ENCODE assay signal across 8 cellular contexts in genomic region chr1:146409402-146409801, GRCh38.
DNase-seq lines count a peak whose midpoint lies in the region; ATAC-seq and TF ChIP-seq lines count a peak whose summit lies in the region.
"Not testable (repeated sequence)": the region's sequence is repeated elsewhere in the genome, so short reads cannot be mapped to it uniquely, and the experiment has no call there.

No MANE protein-coding gene starts in this region.

- peak in 3 of 5 donors; percentile 17 to 42 (median 20) for DNase-seq in CD4-positive, alpha-beta memory T cell
- DNase-seq in NCI-H526 (lab: John Stamatoyannopoulos, UW) (peak; percentile 88 to 89), heart right ventricle (peak; percentile 21 to 49), mucosa of descending colon (peak in 2 of 3 donors; percentile 57 to 62)
- DNase-seq in activated T-cell treated with anti-CD3 and anti-CD28 coated beads, Interleukin-2, amount 50 U/mL, for 24 hours; central memory CD8-positive, alpha-beta T cell (ENCODE audit: low spot score in 2 of 2): not testable (repeated sequence)

- not testable (repeated sequence) for H3K27me3 Mint-ChIP-seq in CD4-positive, alpha-beta memory T cell; activated T-cell treated with anti-CD3 and anti-CD28 coated beads, Interleukin-2, amount 50 U/mL, for 24 hours; central memory CD8-positive, alpha-beta T cell

- ATAC-seq in HG02678 (IDR thresholded peaks at IDR 0.05; ENCODE audit: unreplicated experiment): peak; percentile 62
- peak; percentile 75 for ATAC-seq in central memory CD8-positive, alpha-beta T cell (replicated peaks; ENCODE audit: extremely low read depth, poor library complexity, severe bottlenecking)
- ATAC-seq in heart right ventricle: peak; percentile 93 to 100 (median 98)
- ATAC-seq in mucosa of descending colon: peak; percentile 95

- POLR2A ChIA-PET in CD4-positive, alpha-beta memory T cell (lab: Charles Lee; ENCODE audit: partially characterized antibody): not testable (repeated sequence)

- CTCF ChIA-PET in CD4-positive, alpha-beta memory T cell (lab: Charles Lee; ENCODE audit: partially characterized antibody): not testable (repeated sequence)

- not testable (repeated sequence) for H3K27me3 ChIP-seq in CD4-positive, alpha-beta memory T cell (ENCODE audit: insufficient read depth, low read length); heart right ventricle

- H3K9me3 ChIP-seq in CD4-positive, alpha-beta memory T cell (ENCODE audit: control insufficient read depth in 1 of 2, low read length in 2 of 2); heart right ventricle; mucosa of descending colon: not testable (repeated sequence)

- H3K36me3 ChIP-seq in CD4-positive, alpha-beta memory T cell (ENCODE audit: insufficient read depth, low read length); heart right ventricle; mucosa of descending colon (ENCODE audit: low read depth): not testable (repeated sequence)

- intact Hi-C loops in CD4-positive, alpha-beta memory T cell (cut with micrococcal nuclease); heart right ventricle (cut with DNase I); mucosa of descending colon (cut with DNase I, micrococcal nuclease): not testable (repeated sequence)

- H3K9me3 Mint-ChIP-seq in CD4-positive, alpha-beta memory T cell; activated T-cell treated with anti-CD3 and anti-CD28 coated beads, Interleukin-2, amount 50 U/mL, for 24 hours; central memory CD8-positive, alpha-beta T cell: not testable (repeated sequence)

- not testable (repeated sequence) for H3K4me3 ChIP-seq in CD4-positive, alpha-beta memory T cell (ENCODE audit: low read length in 2 of 2); mucosa of descending colon
- peak overlapping the region in 5 of 10 donors; percentile 22 to 34 (median 24) for H3K4me3 ChIP-seq in heart right ventricle
- peak overlapping the region in 1 of 7 experiments; percentile 9 for H3K4me3 ChIP-seq in skin epidermis

- H3K36me3 Mint-ChIP-seq in CD4-positive, alpha-beta memory T cell; activated T-cell treated with anti-CD3 and anti-CD28 coated beads, Interleukin-2, amount 50 U/mL, for 24 hours (ENCODE audit: low read depth); central memory CD8-positive, alpha-beta T cell (ENCODE audit: insufficient read depth): not testable (repeated sequence)

- TF ChIP-seq CTCF in heart right ventricle (IDR thresholded peaks at IDR 0.05); mucosa of descending colon (IDR thresholded peaks at IDR 0.05): not testable (repeated sequence)

- H3K27ac ChIP-seq in CD4-positive, alpha-beta memory T cell (ENCODE audit: low read depth, low read length): peak overlapping the region; percentile 21
- H3K27ac ChIP-seq in heart right ventricle (peak overlapping the region in 5 of 10 donors; percentile 59 to 79 (median 68)), skin epidermis (peak overlapping the region in 11 of 21 experiments; percentile 4 to 86 (median 73))

- 12% methylated on average over 7 to 8 of the region's 18 CpGs for WGBS in heart right ventricle, 2 donors

- peak overlapping the region in 4 of 7 donors; percentile 88 to 95 (median 92) for H3K27ac Mint-ChIP-seq in CD4-positive, alpha-beta memory T cell
- peak overlapping the region; percentile 95 for H3K27ac Mint-ChIP-seq in activated T-cell treated with anti-CD3 and anti-CD28 coated beads, Interleukin-2, amount 50 U/mL, for 24 hours
- H3K27ac Mint-ChIP-seq in central memory CD8-positive, alpha-beta T cell (ENCODE audit: low read depth): peak overlapping the region; percentile 93

- H3K4me1 Mint-ChIP-seq in CD4-positive, alpha-beta memory T cell: peaks cover 5 to 15% (median 9%) of the 10 kb centered on the region in 4 donors
- H3K4me1 Mint-ChIP-seq in activated T-cell treated with anti-CD3 and anti-CD28 coated beads, Interleukin-2, amount 50 U/mL, for 24 hours (ENCODE audit: low read depth): peaks cover 14% of the 10 kb centered on the region
- H3K4me1 Mint-ChIP-seq in central memory CD8-positive, alpha-beta T cell: peaks cover 13% of the 10 kb centered on the region

- not testable (repeated sequence) for H3K4me1 ChIP-seq in CD4-positive, alpha-beta memory T cell (ENCODE audit: insufficient read depth, low read length); heart right ventricle; mucosa of descending colon (ENCODE audit: low read depth)

- H3K4me3 Mint-ChIP-seq in CD4-positive, alpha-beta memory T cell: peak overlapping the region in 2 of 8 donors; percentile 71 to 82
- peak overlapping the region; percentile 49 for H3K4me3 Mint-ChIP-seq in activated T-cell treated with anti-CD3 and anti-CD28 coated beads, Interleukin-2, amount 50 U/mL, for 24 hours
- H3K4me3 Mint-ChIP-seq in central memory CD8-positive, alpha-beta T cell: peak overlapping the region; percentile 72
